ENCODE assay signal across 8 cellular contexts in the genomic region with DNA sequence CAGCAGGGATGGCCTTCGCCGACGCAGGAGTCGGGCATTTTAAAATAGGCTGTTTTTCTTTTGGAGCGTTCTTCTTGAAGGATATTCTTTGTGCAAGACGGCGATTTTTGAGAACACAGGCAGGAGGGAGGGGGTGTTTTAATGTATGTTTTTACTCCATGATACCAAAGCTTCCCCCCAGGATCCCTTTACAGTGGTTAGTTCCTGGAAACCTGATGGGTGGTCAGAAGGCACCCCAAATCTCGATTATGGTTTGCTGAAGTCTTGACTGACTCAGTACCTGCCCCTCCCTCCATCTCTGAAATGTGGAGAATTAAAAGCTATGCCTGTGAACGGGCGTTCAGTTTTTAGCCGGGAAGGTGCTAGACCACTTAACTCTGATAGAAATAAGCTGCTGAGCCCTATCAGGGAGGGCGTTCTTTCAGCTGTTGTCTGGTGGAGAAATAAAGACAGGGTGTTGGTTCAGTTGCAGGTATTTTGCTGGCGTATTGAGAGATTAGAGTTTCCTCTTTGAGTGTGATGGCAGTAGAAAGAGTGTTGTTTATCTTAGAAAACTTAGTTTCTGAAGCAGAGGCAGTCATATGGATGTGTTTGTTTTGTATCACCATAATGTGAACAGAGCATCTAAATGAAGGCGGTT. TPM values are rescaled to one million over a fixed set of nuclear protein-coding genes. Genes with fewer than 3 reads are reported as not detected.
DNase-seq lines count a peak whose midpoint lies in the region; ATAC-seq and TF ChIP-seq lines count a peak whose summit lies in the region.

No MANE protein-coding gene starts in this region.

- no peak for TF ChIP-seq CTCF in AG04449 (IDR thresholded peaks at IDR 0.05; ENCODE audit: insufficient read depth, low read length, missing control alignments)

- no peak for DNase-seq in AG04449 (ENCODE audit: low read depth, low spot score)
- DNase-seq in caudate nucleus (lab: John Stamatoyannopoulos, UW): peak in 1 of 61 donors; percentile 15
- DNase-seq in occipital lobe (lab: John Stamatoyannopoulos, UW): no peak
- DNase-seq in NCI-H128 (lab: John Stamatoyannopoulos, UW; ENCODE audit: unreplicated experiment): no peak
- DNase-seq in germinal center (ENCODE audit: low spot score): no peak

- ATAC-seq in GM18870 (IDR thresholded peaks at IDR 0.05; ENCODE audit: unreplicated experiment): no peak

- H3K4me1 Mint-ChIP-seq in IgD-negative memory B cell: peaks cover 13 to 23% (median 21%) of the 10 kb centered on the region in 3 donors

- peak overlapping the region; percentile 62 for H3K27ac ChIP-seq in caudate nucleus (ENCODE audit: low read depth, low read length)

- peaks cover 30% of the 10 kb centered on the region for H3K4me1 ChIP-seq in mononuclear cell (ENCODE audit: insufficient read depth, low read length)

- CTCF ChIA-PET in AG04449 (lab: Yijun Ruan, JAX): interaction anchor here (0.8 to 3.3 kb wide), 10 partner anchors 9 to 425 kb away, joined by 3 to 23 read pairs (median 4); no protein-coding TSS in a partner anchor

- H3K9me3 Mint-ChIP-seq in IgD-negative memory B cell: peaks cover 0 to 9% (median 0%) of the 10 kb centered on the region in 3 donors

- H3K27ac Mint-ChIP-seq in IgD-negative memory B cell: peak overlapping the region; percentile 64 to 99 (median 98)

- H3K36me3 Mint-ChIP-seq in IgD-negative memory B cell: no peaks in the 10 kb centered on the region

- H3K4me3 Mint-ChIP-seq in IgD-negative memory B cell: peak overlapping the region; percentile 86 to 96 (median 96)

- H3K4me3 ChIP-seq in AG04449 (ENCODE audit: low read depth, low read length) (peak overlapping the region; percentile 87), mononuclear cell (ENCODE audit: low read length) (peak overlapping the region; percentile 61)

- peaks cover 40% of the 10 kb centered on the region for H3K27me3 ChIP-seq in mononuclear cell (ENCODE audit: insufficient read depth, low read length)

- H3K27me3 Mint-ChIP-seq in IgD-negative memory B cell: peaks cover 22% of the 10 kb centered on the region

- H3K9me3 ChIP-seq in mononuclear cell (ENCODE audit: low read depth, low read length): no peaks in the 10 kb centered on the region

- POLR2A ChIA-PET in AG04449 (lab: Yijun Ruan, JAX): interaction anchor here (1.0 kb wide), 1 partner anchor 204 kb away, joined by 3 read pairs; no protein-coding TSS in a partner anchor

RNA-seq across cellular contexts. Expression of gene IGF1R, which starts 3.4 kb away (rescaled TPM):
- polyA plus RNA-seq in IgD-negative memory B cell: 1.8 TPM
- 23.5 TPM for total RNA-seq in mononuclear cell
- total RNA-seq in occipital lobe: 37.4 TPM
